In genomic region chr21:39313042-39313456, GRCh38 we compare ENCODE assay signal across 1 cellular context.
TF ChIP-seq lines count a peak whose summit lies in the region.

No MANE protein-coding gene starts in this region.

TF ChIP-seq in GM12878, 131 proteins besides CTCF, POLR2A, EP300 and RAD21:
- TF ChIP-seq SRF (IDR thresholded peaks at IDR 0.05; ENCODE audit: low read depth in 2 of 2, low read length in 2 of 2) = no peak
- no peak for TF ChIP-seq ZNF207 (IDR thresholded peaks at IDR 0.05; ENCODE audit: borderline replicate concordance)
- no peak for TF ChIP-seq MEF2B (IDR thresholded peaks at IDR 0.05; ENCODE audit: partially characterized antibody, poor library complexity, severe bottlenecking)
- TF ChIP-seq CHD4 (IDR thresholded peaks at IDR 0.05) = no peak
- TF ChIP-seq RAD51 (IDR thresholded peaks at IDR 0.05) = no peak
- TF ChIP-seq WRNIP1 (IDR thresholded peaks at IDR 0.05; ENCODE audit: borderline replicate concordance, low read depth, low read length) = no peak
- TF ChIP-seq CREM (IDR thresholded peaks at IDR 0.05; ENCODE audit: low read depth) = no peak
- TF ChIP-seq SREBF2 (IDR thresholded peaks at IDR 0.05; ENCODE audit: low read length) = no peak
- TF ChIP-seq, protein P1, sequence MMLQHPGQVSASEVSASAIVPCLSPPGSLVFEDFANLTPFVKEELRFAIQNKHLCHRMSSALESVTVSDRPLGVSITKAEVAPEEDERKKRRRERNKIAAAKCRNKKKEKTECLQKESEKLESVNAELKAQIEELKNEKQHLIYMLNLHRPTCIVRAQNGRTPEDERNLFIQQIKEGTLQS (IDR thresholded peaks at IDR 0.05; ENCODE audit: borderline replicate concordance, extremely low read depth, low read depth, low read length) = no peak
- TF ChIP-seq ZNF622 (IDR thresholded peaks at IDR 0.05) = no peak
- TF ChIP-seq NFIC (IDR thresholded peaks at IDR 0.05; ENCODE audit: low read depth, low read length) = no peak
- no peak for TF ChIP-seq YBX1 (IDR thresholded peaks at IDR 0.05)
- TF ChIP-seq GATAD2B (conservative IDR thresholded peaks at IDR 0.05; ENCODE audit: low read depth) = no peak
- no peak for TF ChIP-seq ZNF274 (IDR thresholded peaks at IDR 0.05; ENCODE audit: insufficient read depth, insufficient read length)
- TF ChIP-seq STAT1 (conservative IDR thresholded peaks at IDR 0.05) = no peak
- no peak for TF ChIP-seq SMC3 (IDR thresholded peaks at IDR 0.05; ENCODE audit: borderline replicate concordance, low read length)
- TF ChIP-seq ZSCAN29 (IDR thresholded peaks at IDR 0.05) = no peak
- no peak for TF ChIP-seq ZNF687 (IDR thresholded peaks at IDR 0.05)
- no peak for TF ChIP-seq NR2C2 (IDR thresholded peaks at IDR 0.05; ENCODE audit: borderline replicate concordance, control insufficient read depth, insufficient read length, low read depth)
- no peak for TF ChIP-seq PRDM15 (CRISPR knock-in tag; IDR thresholded peaks at IDR 0.05)
